In genomic region chr4:79331126-79331876, GRCh38 we compare ENCODE assay signal across 19 cellular contexts. TPM values are rescaled to one million over a fixed set of nuclear protein-coding genes. Genes with fewer than 3 reads are reported as not detected.
DNase-seq lines count a peak whose midpoint lies in the region; ATAC-seq and TF ChIP-seq lines count a peak whose summit lies in the region.
"Had no signal": no experiment of that assay in that cellular context is flagged by ENCODE, and none has a peak within 500 bp of the region (broad histone marks: within the 10 kb centered on the region; RNA-seq: fewer than 3 reads in every experiment).

No MANE protein-coding gene starts in this region.

- no peak for ATAC-seq in right cardiac atrium
- ATAC-seq: activated T-helper 17 cell treated with anti-CD3 and anti-CD28 coated beads, Interleukin-2, amount 50 U/mL, for 72 hours; heart left ventricle; left lung; natural killer cell; upper lobe of right lung had no signal

- H3K79me1 ChIP-seq in mesendoderm (ENCODE audit: low read length) = no peaks in the 10 kb centered on the region

- no peaks in the 10 kb centered on the region for H3K79me2 ChIP-seq in mesendoderm (ENCODE audit: control insufficient read depth, insufficient read depth, low read length)

- H3K4me2 ChIP-seq in mesendoderm (ENCODE audit: low read length) = no peak overlapping the region

- H4K8ac ChIP-seq in mesendoderm (ENCODE audit: low read depth, low read length) = no peak overlapping the region

- TF ChIP-seq POLR2A in breast epithelium (IDR thresholded peaks at IDR 0.05) = no peak

- no peak overlapping the region for H2BK15ac ChIP-seq in mesendoderm (replicated peaks; ENCODE audit: low read depth)

- no peaks in the 10 kb centered on the region for H3K4me1 ChIP-seq in breast epithelium
- H3K4me1 ChIP-seq in mesendoderm (ENCODE audit: control insufficient read depth, low read depth, low read length) = no peaks in the 10 kb centered on the region
- no peaks in the 10 kb centered on the region for H3K4me1 ChIP-seq in right cardiac atrium (ENCODE audit: control insufficient read depth, insufficient read depth, low read length)
- H3K4me1 ChIP-seq: ascending aorta, heart left ventricle, left lung, upper lobe of right lung had no signal

- no TSS peak for BruUV-seq in MCF 10A (replicated peaks; lab: Mats Ljungman, UMichigan)

- H3K4me3 ChIP-seq in breast epithelium (no peak overlapping the region), fibroblast of mammary gland (ENCODE audit: control insufficient read depth, low read depth, low read length) (no peak overlapping the region), mesendoderm (ENCODE audit: low read length) (no peak overlapping the region), right cardiac atrium (ENCODE audit: low read length) (no peak overlapping the region)
- H3K4me3 ChIP-seq: ascending aorta, heart left ventricle, left lung, upper lobe of right lung had no signal

- no peak overlapping the region for H3K23ac ChIP-seq in mesendoderm (ENCODE audit: low read length)

- H3K27me3 ChIP-seq in breast epithelium (no peaks in the 10 kb centered on the region), mesendoderm (ENCODE audit: insufficient read depth, low read length, poor library complexity) (no peaks in the 10 kb centered on the region), right cardiac atrium (ENCODE audit: control insufficient read depth, insufficient read depth) (no peaks in the 10 kb centered on the region)
- H3K27me3 ChIP-seq: ascending aorta, heart left ventricle, left lung, upper lobe of right lung had no signal

- no peaks in the 10 kb centered on the region for H3K4me1 Mint-ChIP-seq in MCF 10A (ENCODE audit: insufficient read depth, unreplicated experiment)
- H3K4me1 Mint-ChIP-seq: activated T-helper 17 cell treated with anti-CD3 and anti-CD28 coated beads, Interleukin-2, amount 50 U/mL, for 72 hours; natural killer cell had no signal

- H3K56ac ChIP-seq in mesendoderm (ENCODE audit: low read length) = no peak overlapping the region

- TF ChIP-seq CTCF in MCF 10A (IDR thresholded peaks at IDR 0.05; ENCODE audit: unreplicated experiment) (no peak), breast epithelium (IDR thresholded peaks at IDR 0.05) (no peak), fibroblast of mammary gland (conservative IDR thresholded peaks at IDR 0.05; ENCODE audit: control insufficient read depth, insufficient read depth, low read depth, low read length) (no peak)

- POLR2A ChIA-PET in MCF 10A (lab: Yijun Ruan, JAX) = interaction anchor here (1.4 kb wide), 1 partner anchor 9 kb away, joined by 3 read pairs; no protein-coding TSS in a partner anchor

- H3K36me3 ChIP-seq in breast epithelium (no peaks in the 10 kb centered on the region), mesendoderm (ENCODE audit: control insufficient read depth, insufficient read depth, low read length) (no peaks in the 10 kb centered on the region)
- H3K36me3 ChIP-seq: ascending aorta, heart left ventricle, left lung, upper lobe of right lung had no signal

- H3K27ac ChIP-seq in breast epithelium = no peak overlapping the region
- H3K27ac ChIP-seq in mesendoderm (ENCODE audit: low read depth, low read length) = no peak overlapping the region
- no peak overlapping the region for H3K27ac ChIP-seq in right cardiac atrium (ENCODE audit: low read length)
- H3K27ac ChIP-seq: ascending aorta, heart left ventricle, left lung, upper lobe of right lung had no signal

- H2AK5ac ChIP-seq in mesendoderm (ENCODE audit: low read length) = no peak overlapping the region

- H2BK120ac ChIP-seq in mesendoderm (ENCODE audit: low read depth, low read length) = no peak overlapping the region

- H3K36me3 Mint-ChIP-seq in MCF 10A (ENCODE audit: insufficient read depth, unreplicated experiment) = no peaks in the 10 kb centered on the region
- H3K36me3 Mint-ChIP-seq: natural killer cell had no signal

- no CpG with 5 or more reads among the region's 2 CpGs for WGBS in mesendoderm (ENCODE audit: extremely low coverage, insufficient coverage, low lambda C conversion rate)
- WGBS in right cardiac atrium = 59% methylated on average over 2 of the region's 2 CpGs

- no peak overlapping the region for H3K4ac ChIP-seq in mesendoderm (ENCODE audit: low read depth, low read length)

- H3K18ac ChIP-seq in mesendoderm (ENCODE audit: low read length) = no peak overlapping the region

- no peaks in the 10 kb centered on the region for H3K27me3 Mint-ChIP-seq in MCF 10A (ENCODE audit: insufficient read depth, unreplicated experiment)

- intact Hi-C loops in MCF 10A (cut with micrococcal nuclease) (no loop called here), breast epithelium (cut with DNase I; ENCODE audit: low total_unique reads) (no loop called here), right cardiac atrium (cut with DNase I) (no loop called here)

- CTCF ChIA-PET in MCF 10A (lab: Yijun Ruan, JAX) = interaction anchor here (0.6 kb wide), 1 partner anchor 224 kb away, joined by 3 read pairs; no protein-coding TSS in a partner anchor

- no peak overlapping the region for H3K4me3 Mint-ChIP-seq in MCF 10A (ENCODE audit: unreplicated experiment)
- H3K4me3 Mint-ChIP-seq: activated T-helper 17 cell treated with anti-CD3 and anti-CD28 coated beads, Interleukin-2, amount 50 U/mL, for 72 hours; natural killer cell had no signal

- H4K5ac ChIP-seq in mesendoderm (ENCODE audit: low read length) = no peak overlapping the region

- no peaks in the 10 kb centered on the region for H3K9me3 Mint-ChIP-seq in MCF 10A (ENCODE audit: unreplicated experiment)
- H3K9me3 Mint-ChIP-seq: activated T-helper 17 cell treated with anti-CD3 and anti-CD28 coated beads, Interleukin-2, amount 50 U/mL, for 72 hours had no signal

- H3K9ac ChIP-seq in mesendoderm (ENCODE audit: low read length) = no peak overlapping the region

- H3K9me3 ChIP-seq in breast epithelium (no peaks in the 10 kb centered on the region), right cardiac atrium (ENCODE audit: control insufficient read depth, low read length) (no peaks in the 10 kb centered on the region)
- H3K9me3 ChIP-seq: ascending aorta, heart left ventricle, left lung, upper lobe of right lung had no signal

- peak; percentile 28 for DNase-seq in MCF 10A (ENCODE audit: unreplicated experiment)
- no peak for DNase-seq in breast epithelium (ENCODE audit: low spot score in 2 of 2)
- DNase-seq in SK-N-DZ (ENCODE audit: low spot score) = peak; percentile 62
- DNase-seq in fibroblast of mammary gland (ENCODE audit: low read depth) = peak; percentile 6
- no peak for DNase-seq in DMS114 treated with DMSO at 0.1 percent for 48 hours (lab: John Stamatoyannopoulos, UW; ENCODE audit: unreplicated experiment)
- DNase-seq in SHP77 (lab: John Stamatoyannopoulos, UW) = no peak
- no peak for DNase-seq in mesendoderm
- no peak for DNase-seq in right cardiac atrium
- DNase-seq: activated CD4-positive, alpha-beta T cell treated with anti-CD3 and anti-CD28 coated beads, Interleukin-2, amount 50 U/mL, for 4 hours; effector CD4-positive, alpha-beta T cell; heart left ventricle; KG1; left lung; natural killer cell; NCI-H2081 treated with DMSO at 0.1 percent for 48 hours; T-helper 1 cell; upper lobe of right lung had no signal

- no peak overlapping the region for H3K27ac Mint-ChIP-seq in MCF 10A (ENCODE audit: low read depth, unreplicated experiment)
- H3K27ac Mint-ChIP-seq: activated T-helper 17 cell treated with anti-CD3 and anti-CD28 coated beads, Interleukin-2, amount 50 U/mL, for 72 hours; natural killer cell had no signal

- H2BK5ac ChIP-seq in mesendoderm (ENCODE audit: low read length) = no peak overlapping the region

RNA-seq across cellular contexts. Expression of gene NAA11, which starts 5.4 kb away (rescaled TPM):
- total RNA-seq in MCF 10A (2022) (not detected in 2 replicates), breast epithelium (not detected), right cardiac atrium (not detected)
- not detected in 2 replicates for polyA plus RNA-seq in SK-N-DZ (2014; cell fraction: cytosol; rRNA removed)
- polyA plus RNA-seq in SK-N-DZ (2014; cell fraction: nucleus; rRNA removed) = not detected in 2 replicates
- polyA plus RNA-seq in mesendoderm (2013, experiment 1 of 2) = not detected
- not detected for polyA plus RNA-seq in mesendoderm (2013, experiment 2 of 2)
- not detected for polyA plus RNA-seq in right cardiac atrium
- total RNA-seq: activated T-helper 17 cell treated with anti-CD3 and anti-CD28 coated beads, Interleukin-2, amount 50 U/mL, for 72 hours; ascending aorta; heart left ventricle; left lung; natural killer cell; upper lobe of right lung had no signal
- polyA plus RNA-seq: heart left ventricle had no signal

Comparison
In these comparisons a context has a peak if more than half of its experiments do, and no peak if none do; other contexts are left out.
1. DNase-seq: peak in MCF 10A (single experiment), SK-N-DZ (single experiment) and fibroblast of mammary gland (single experiment); none in breast epithelium (0 of 2), DMS114 treated with DMSO at 0.1 percent for 48 hours (single experiment), SHP77 (0 of 2), mesendoderm (single experiment) and right cardiac atrium (0 of 3).